ENCODE assay signal across 1 cellular context in the genomic region with DNA sequence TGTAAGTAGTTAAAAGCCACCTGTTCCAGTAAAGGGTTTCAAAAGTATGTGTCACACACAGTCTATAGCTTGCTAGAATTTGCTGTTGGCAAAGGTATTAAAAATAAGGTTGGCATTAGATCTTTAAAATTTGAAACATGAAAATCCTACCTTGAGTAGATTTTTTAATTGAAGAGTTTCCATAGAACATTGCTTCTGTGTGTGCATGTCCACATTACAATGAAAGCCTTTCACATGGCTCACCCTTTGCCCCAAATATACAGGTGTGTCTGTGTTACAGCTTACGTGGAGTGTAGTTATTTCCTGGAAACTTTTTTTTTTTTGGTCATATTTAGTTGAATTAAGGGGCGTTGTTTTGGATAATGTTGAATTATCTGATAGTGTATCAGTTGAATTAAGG.
TF ChIP-seq lines count a peak whose summit lies in the region.

No MANE protein-coding gene starts in this region.

TF ChIP-seq in GM12878, 131 proteins besides CTCF, POLR2A, EP300 and RAD21 (continued from another document):
- no peak for TF ChIP-seq RELA (IDR thresholded peaks at IDR 0.05; ENCODE audit: borderline replicate concordance, partially characterized antibody)
TF ChIP-seq in GM12878: peak in this region for 0.
